ENCODE assay signal across 8 cellular contexts in the genomic region with DNA sequence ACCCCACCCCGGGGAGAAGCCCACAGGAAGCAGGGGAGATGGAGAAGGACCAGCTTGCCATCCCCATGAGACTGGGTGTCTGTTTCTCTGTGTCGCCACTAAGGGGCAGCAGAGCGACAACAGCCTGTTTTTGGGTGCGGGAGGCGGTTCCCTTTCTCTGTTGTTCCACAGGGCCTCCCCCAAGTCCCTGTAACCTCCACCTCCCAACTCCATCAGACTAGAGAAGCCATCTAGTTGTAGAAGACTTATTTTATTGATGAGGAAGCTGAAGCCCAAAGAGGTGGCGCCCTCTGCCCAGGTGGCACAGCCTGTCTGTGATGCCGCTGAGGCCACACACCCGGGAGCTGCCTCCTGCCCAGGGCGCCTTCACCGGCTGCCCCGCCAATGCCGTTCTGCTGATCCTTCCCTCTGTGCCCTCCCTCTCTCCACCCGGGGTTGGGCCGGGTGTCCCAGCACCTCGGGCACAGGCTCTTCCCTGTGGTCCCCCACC. TPM values are rescaled to one million over a fixed set of nuclear protein-coding genes. Genes with fewer than 3 reads are reported as not detected.
DNase-seq lines count a peak whose midpoint lies in the region; ATAC-seq and TF ChIP-seq lines count a peak whose summit lies in the region.

No MANE protein-coding gene starts in this region.

- H3K36me3 Mint-ChIP-seq in activated CD4-positive, alpha-beta T cell treated with anti-CD3 and anti-CD28 coated beads for 36 hours (ENCODE audit: low read depth): no peaks in the 10 kb centered on the region
- H3K36me3 Mint-ChIP-seq in chondrocyte (ENCODE audit: low read depth): no peaks in the 10 kb centered on the region

- no peaks in the 10 kb centered on the region for H3K27me3 ChIP-seq in AG04450 (ENCODE audit: control insufficient read depth, insufficient read depth, low read length)
- no peaks in the 10 kb centered on the region for H3K27me3 ChIP-seq in lung (ENCODE audit: control insufficient read depth, insufficient read depth)

- CTCF ChIA-PET in AG04450 (lab: Charles Lee): interaction anchor here (0.6 to 2.5 kb wide), 26 partner anchors 10 to 158 kb away, joined by 3 to 19 read pairs (median 5); a partner anchor contains a TSS
- CTCF ChIA-PET in activated CD4-positive, alpha-beta T cell treated with anti-CD3 and anti-CD28 coated beads for 36 hours (lab: Charles Lee): interaction anchor here (0.6 to 11.4 kb wide), 33 partner anchors 9 to 607 kb away, joined by 3 to 151 read pairs (median 5); a partner anchor contains a TSS

- DNase-seq in AG04450 (ENCODE audit: low read depth, low spot score) (no peak), NCI-H2196 treated with DMSO at 0.1 percent for 48 hours (lab: John Stamatoyannopoulos, UW; ENCODE audit: unreplicated experiment) (peak; percentile 11), chondrocyte (ENCODE audit: low spot score) (peak; percentile 92), lung (ENCODE audit: low spot score) (peak; percentile 70), NCI-H187 treated with DMSO at 0.1 percent for 48 hours (lab: John Stamatoyannopoulos, UW) (no peak)
- peak; percentile 85 for DNase-seq in activated CD4-positive, alpha-beta T cell treated with anti-CD3 and anti-CD28 coated beads for 36 hours
- DNase-seq in stimulated activated CD8-positive, alpha-beta memory T cell treated with anti-CD3 and anti-CD28 coated beads, Interleukin-7, amount 100 ng/mL, for 24 hours (ENCODE audit: low read depth): peak; percentile 37

- ATAC-seq in GM19023 (IDR thresholded peaks at IDR 0.05; ENCODE audit: unreplicated experiment) (peak; percentile 72), lung (ENCODE audit: insufficient read depth, low FRiP score) (no peak)
- peak; percentile 93 for ATAC-seq in activated CD4-positive, alpha-beta T cell treated with anti-CD3 and anti-CD28 coated beads for 36 hours

- no peaks in the 10 kb centered on the region for H3K4me1 Mint-ChIP-seq in activated CD4-positive, alpha-beta T cell treated with anti-CD3 and anti-CD28 coated beads for 36 hours
- H3K4me1 Mint-ChIP-seq in chondrocyte (ENCODE audit: low read depth): peaks cover 48% of the 10 kb centered on the region

- WGBS in lung, 2 donors: 33 to 38% methylated on average over 13 to 15 of the region's 15 CpGs

- intact Hi-C loops in activated CD4-positive, alpha-beta T cell treated with anti-CD3 and anti-CD28 coated beads for 36 hours (cut with DNase I, micrococcal nuclease): loop anchor here (1.0 to 5.0 kb wide), 3 partner anchors 24 to 163 kb away; no protein-coding TSS in a partner anchor

- H3K4me3 Mint-ChIP-seq in activated CD4-positive, alpha-beta T cell treated with anti-CD3 and anti-CD28 coated beads for 36 hours: no peak overlapping the region
- H3K4me3 Mint-ChIP-seq in chondrocyte (ENCODE audit: unreplicated experiment): no peak overlapping the region

- H3K4me3 ChIP-seq in AG04450 (ENCODE audit: low read depth, low read length): no peak overlapping the region
- no peak overlapping the region for H3K4me3 ChIP-seq in lung

- H3K27ac Mint-ChIP-seq in activated CD4-positive, alpha-beta T cell treated with anti-CD3 and anti-CD28 coated beads for 36 hours: no peak overlapping the region
- peak overlapping the region; percentile 99 for H3K27ac Mint-ChIP-seq in chondrocyte (ENCODE audit: unreplicated experiment)

- no peak overlapping the region for H3K27ac ChIP-seq in AG04450 (ENCODE audit: low read depth, low read length)
- no peak overlapping the region for H3K27ac ChIP-seq in lung (ENCODE audit: low read depth in 1 of 2, low read length in 1 of 2)

- TF ChIP-seq CTCF in AG04450 (IDR thresholded peaks at IDR 0.05; ENCODE audit: low read depth, low read length) (peak; percentile 77), chondrocyte (IDR thresholded peaks at IDR 0.05) (peak; percentile 85), lung (IDR thresholded peaks at IDR 0.05; ENCODE audit: control extremely low read depth, extremely low read depth) (peak; percentile 54)

- no peaks in the 10 kb centered on the region for H3K9me3 ChIP-seq in AG04450 (ENCODE audit: control insufficient read depth, insufficient read depth, low read length)
- no peaks in the 10 kb centered on the region for H3K9me3 ChIP-seq in lung (ENCODE audit: control insufficient read depth in 2 of 2, insufficient read depth in 1 of 2, low read length in 1 of 2)

- H3K36me3 ChIP-seq in lung (ENCODE audit: control insufficient read depth in 2 of 2, insufficient read depth in 2 of 2, low read length in 2 of 2): no peaks in the 10 kb centered on the region

- H3K27me3 Mint-ChIP-seq in activated CD4-positive, alpha-beta T cell treated with anti-CD3 and anti-CD28 coated beads for 36 hours: no peaks in the 10 kb centered on the region
- no peaks in the 10 kb centered on the region for H3K27me3 Mint-ChIP-seq in chondrocyte (ENCODE audit: low read depth)

- no peaks in the 10 kb centered on the region for H3K9me3 Mint-ChIP-seq in activated CD4-positive, alpha-beta T cell treated with anti-CD3 and anti-CD28 coated beads for 36 hours (ENCODE audit: low read depth)
- no peaks in the 10 kb centered on the region for H3K9me3 Mint-ChIP-seq in chondrocyte (ENCODE audit: low read depth)

- H3K4me1 ChIP-seq in lung (ENCODE audit: control insufficient read depth in 2 of 2, insufficient read depth in 2 of 2, low read length in 2 of 2): peaks cover 0 to 18% of the 10 kb centered on the region in 2 donors

- POLR2A ChIA-PET in AG04450 (lab: Yijun Ruan, JAX): interaction anchor here (1.6 to 1.9 kb wide), 3 partner anchors 14 to 61 kb away, joined by 5 read pairs; a partner anchor contains a TSS
- POLR2A ChIA-PET in activated CD4-positive, alpha-beta T cell treated with anti-CD3 and anti-CD28 coated beads for 36 hours (lab: Charles Lee): interaction anchor here (0.6 kb wide), 1 partner anchor 477 kb away, joined by 3 read pairs; no protein-coding TSS in a partner anchor

RNA-seq across cellular contexts. Expression of a gene that starts 3.9 kb away (rescaled TPM):
- polyA plus RNA-seq in AG04450 (2011; rRNA removed) (5.5 and 8.4 TPM in 2 replicates), lung (10 to 100 TPM in 1 of 2 donors, 1 to 10 TPM in 1; 7.0 to 22.8 TPM)
- 34.8 and 39.9 TPM in 2 replicates for polyA minus RNA-seq in AG04450 (2011; rRNA and poly(A)+ RNA removed)
- total RNA-seq in activated CD4-positive, alpha-beta T cell treated with anti-CD3 and anti-CD28 coated beads for 36 hours: under 1 TPM; 0.65 to 0.98 TPM
- total RNA-seq in chondrocyte (55.4 to 60.0 TPM (median 58.0 TPM) in 3 replicates), lung (10 to 100 TPM in 1 of 2 donors, 1 to 10 TPM in 1; 4.4 to 42.1 TPM)

RNA-seq across cellular contexts. Expression of a gene that starts 6.2 kb away (rescaled TPM):
- polyA plus RNA-seq in AG04450 (2011; rRNA removed): not detected in 2 replicates
- polyA minus RNA-seq in AG04450 (2011; rRNA and poly(A)+ RNA removed): not detected in 2 replicates
- not detected for total RNA-seq in activated CD4-positive, alpha-beta T cell treated with anti-CD3 and anti-CD28 coated beads for 36 hours
- not detected in 3 replicates for total RNA-seq in chondrocyte
- total RNA-seq in lung: not detected
- 1 to 10 TPM in 1 of 2 donors, under 1 TPM in 1; 0.84 to 1.0 TPM for polyA plus RNA-seq in lung

RNA-seq across cellular contexts. Expression of a gene that starts 13.3 kb away (rescaled TPM):
- polyA plus RNA-seq in AG04450 (2011; rRNA removed) (0.11 and 0.36 TPM in 2 replicates), lung (1 to 10 TPM in 1 of 2 donors, under 1 TPM in 1; 0.06 to 2.5 TPM)
- 0.09 TPM in 2 replicates for polyA minus RNA-seq in AG04450 (2011; rRNA and poly(A)+ RNA removed)
- under 1 TPM; 0.02 to 0.04 TPM for total RNA-seq in activated CD4-positive, alpha-beta T cell treated with anti-CD3 and anti-CD28 coated beads for 36 hours
- total RNA-seq in chondrocyte (1.3 to 2.2 TPM (median 1.4 TPM) in 3 replicates), lung (1 to 10 TPM in 1 of 2 donors, under 1 TPM in 1; 0.23 to 1.3 TPM)

RNA-seq across cellular contexts. Expression of a gene that starts 21.2 kb away (rescaled TPM):
- polyA plus RNA-seq in AG04450 (2011; rRNA removed) (10.4 and 11.4 TPM in 2 replicates), lung (10 to 100 TPM; 18.4 to 19.7 TPM)
- polyA minus RNA-seq in AG04450 (2011; rRNA and poly(A)+ RNA removed): 5.0 and 6.6 TPM in 2 replicates
- total RNA-seq in activated CD4-positive, alpha-beta T cell treated with anti-CD3 and anti-CD28 coated beads for 36 hours: 10 to 100 TPM in 1 of 2 experiments, 1 to 10 TPM in 1; 9.9 to 11.2 TPM
- total RNA-seq in chondrocyte (68.8 to 128 TPM (median 80.6 TPM) in 3 replicates), lung (10 to 100 TPM; 12.8 to 31.1 TPM)

RNA-seq across cellular contexts. Expression of a gene that starts 36.9 kb away (rescaled TPM):
- 0.24 and 0.32 TPM in 2 replicates for polyA plus RNA-seq in AG04450 (2011; rRNA removed)
- 0.23 and 0.26 TPM in 2 replicates for polyA minus RNA-seq in AG04450 (2011; rRNA and poly(A)+ RNA removed)
- 10 to 100 TPM; 67.9 to 86.8 TPM for total RNA-seq in activated CD4-positive, alpha-beta T cell treated with anti-CD3 and anti-CD28 coated beads for 36 hours
- 1.4 to 3.4 TPM (median 2.8 TPM) in 3 replicates for total RNA-seq in chondrocyte
- total RNA-seq in lung: 10 to 100 TPM; 17.9 to 76.7 TPM
- polyA plus RNA-seq in lung: 10 to 100 TPM; 47.5 to 54.9 TPM

Comparison
In these comparisons a context has a peak if more than half of its experiments do, and no peak if none do; other contexts are left out.
1. DNase-seq: peak in NCI-H2196 treated with DMSO at 0.1 percent for 48 hours (single experiment), activated CD4-positive, alpha-beta T cell treated with anti-CD3 and anti-CD28 coated beads for 36 hours (single experiment), chondrocyte (single experiment), lung (single experiment) and stimulated activated CD8-positive, alpha-beta memory T cell treated with anti-CD3 and anti-CD28 coated beads, Interleukin-7, amount 100 ng/mL, for 24 hours (single experiment); none in AG04450 (single experiment) and NCI-H187 treated with DMSO at 0.1 percent for 48 hours (single experiment).
2. Peak in every context shown above with its lines, with median percentiles within 50 percentile points of each other: CTCF ChIP-seq.